In the genomic region with DNA sequence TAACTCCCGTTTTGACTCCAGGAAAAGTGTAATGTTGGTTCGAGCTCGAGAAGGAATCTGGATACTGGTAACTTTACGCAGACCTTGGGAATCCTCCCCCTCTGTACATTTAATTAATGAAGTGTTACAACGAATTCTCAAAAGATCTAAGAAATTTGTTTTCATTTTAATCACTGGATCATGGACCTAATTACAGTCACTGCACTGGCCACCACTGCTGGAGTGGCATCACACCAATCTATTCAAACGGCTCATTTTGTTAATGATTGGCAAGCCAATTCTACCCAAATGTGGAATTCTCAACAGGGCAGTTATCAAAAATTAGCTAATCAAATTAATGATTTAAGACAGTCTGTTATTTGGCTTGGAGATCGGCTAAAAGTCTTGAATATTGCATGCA, we compare ENCODE assay signal across 7 cellular contexts. TPM values are rescaled to one million over a fixed set of nuclear protein-coding genes. Genes with fewer than 3 reads are reported as not detected.
"Had no signal": no experiment of that assay in that cellular context is flagged by ENCODE, and none has a peak within 500 bp of the region (broad histone marks: within the 10 kb centered on the region; RNA-seq: fewer than 3 reads in every experiment).

No MANE protein-coding gene starts in this region.

RNA-seq across cellular contexts. Expression of a gene that starts 30.1 kb away (rescaled TPM):
- total RNA-seq: GM23248, GM23338, H1, H4, H7, H9, HFFc6 had no signal
- polyA plus RNA-seq: GM23248, GM23338, H1 had no signal

RNA-seq across cellular contexts. Expression of a gene that starts 54.0 kb away (rescaled TPM):
- total RNA-seq: GM23248, H1, H7, H9, HFFc6 had no signal
- polyA plus RNA-seq: GM23248, GM23338 had no signal
